Comparison of ENCODE assay signal across 8 cellular contexts in genomic region chr2:44087037-44087713, GRCh38.
A peak's percentile ranks its signal among the peaks of the same experiment; 100 is the strongest.
DNase-seq lines count a peak whose midpoint lies in the region; ATAC-seq, FAIRE-seq and TF ChIP-seq lines count a peak whose summit lies in the region.

No MANE protein-coding gene starts in this region.

- peak overlapping the region; percentile 66 to 70 for H3K27ac ChIP-seq in ascending aorta
- no peak overlapping the region for H3K27ac ChIP-seq in right cardiac atrium (ENCODE audit: low read length)

- FAIRE-seq in urothelium cell line (lab: Jason Lieb, UNC) = peak; percentile 50

- no peaks in the 10 kb centered on the region for H3K36me3 ChIP-seq in ascending aorta

- DNase-seq in GM10248 (ENCODE audit: extremely low spot score) = peak; percentile 87
- peak; percentile 51 for DNase-seq in NCI-H1694 (lab: John Stamatoyannopoulos, UW)
- peak; percentile 50 for DNase-seq in T-helper 22 cell (ENCODE audit: low read depth)
- peak; percentile 49 to 92 for DNase-seq in ascending aorta (ENCODE audit: low spot score in 2 of 2)
- peak; percentile 83 to 93 (median 92) for DNase-seq in right cardiac atrium
- peak; percentile 3 for DNase-seq in pulmonary artery endothelial cell (ENCODE audit: low read depth, low spot score)
- peak; percentile 94 for DNase-seq in urothelium cell line (ENCODE audit: low spot score)

- WGBS in right cardiac atrium = 6% methylated on average over 29 of the region's 29 CpGs

- H3K9me3 ChIP-seq in ascending aorta (no peaks in the 10 kb centered on the region), right cardiac atrium (ENCODE audit: control insufficient read depth, low read length) (no peaks in the 10 kb centered on the region)

- peak overlapping the region; percentile 18 to 60 for H3K4me3 ChIP-seq in ascending aorta
- peak overlapping the region; percentile 27 for H3K4me3 ChIP-seq in right cardiac atrium (ENCODE audit: low read length)

- H3K27me3 ChIP-seq in ascending aorta (no peaks in the 10 kb centered on the region), right cardiac atrium (ENCODE audit: control insufficient read depth, insufficient read depth) (no peaks in the 10 kb centered on the region)

- CTCF ChIA-PET in GM10248 (lab: Yijun Ruan, JAX) = interaction anchor here (0.7 to 3.3 kb wide), 25 partner anchors 9 to 894 kb away, joined by 3 to 20 read pairs (median 4); no protein-coding TSS in a partner anchor

- ATAC-seq in HG02763 (IDR thresholded peaks at IDR 0.05; ENCODE audit: unreplicated experiment) (peak; percentile 67), right cardiac atrium (peak; percentile 93 to 97)

- TF ChIP-seq CTCF in GM10248 (IDR thresholded peaks at IDR 0.05; ENCODE audit: control extremely low read depth, extremely low read depth, low read depth, missing control alignments) (peak; percentile 87), ascending aorta (IDR thresholded peaks at IDR 0.05) (peak; percentile 90 to 97 (median 96))

- POLR2A ChIA-PET in GM10248 (lab: Yijun Ruan, JAX) = no interaction called here

- H3K4me1 ChIP-seq in ascending aorta (peaks cover 0 to 11% of the 10 kb centered on the region in 2 donors), right cardiac atrium (ENCODE audit: control insufficient read depth, insufficient read depth, low read length) (no peaks in the 10 kb centered on the region)

- intact Hi-C loops in ascending aorta (cut with DNase I) = loop anchor here (1.0 to 10.0 kb wide), 4 partner anchors 81 to 278 kb away; partner anchors contain the start of genes CAMKMT, PPM1B and PREPL
- intact Hi-C loops in right cardiac atrium (cut with DNase I) = no loop called here

Comparison
In these comparisons a context has a peak if more than half of its experiments do, and no peak if none do; other contexts are left out.
1. DNase-seq: peak in every context shown above with its lines; median percentile 94 in urothelium cell line; 92 in right cardiac atrium; 87 in GM10248; 70 in ascending aorta; 51 in NCI-H1694; 50 in T-helper 22 cell; 3 in pulmonary artery endothelial cell.